1 cellular context compared by ENCODE assay signal in genomic region chr9:16062542-16063240, GRCh38.
TF ChIP-seq lines count a peak whose summit lies in the region.

No MANE protein-coding gene starts in this region.

TF ChIP-seq in SK-N-SH treated with all-trans-retinoic acid at 6 μM for 48 hours, 23 proteins besides CTCF, POLR2A, EP300 and RAD21 (continued from another document):
- TF ChIP-seq PATZ1 (CRISPR knock-in tag; IDR thresholded peaks at IDR 0.05; ENCODE audit: borderline replicate concordance), result no peak
